In the genomic region with DNA sequence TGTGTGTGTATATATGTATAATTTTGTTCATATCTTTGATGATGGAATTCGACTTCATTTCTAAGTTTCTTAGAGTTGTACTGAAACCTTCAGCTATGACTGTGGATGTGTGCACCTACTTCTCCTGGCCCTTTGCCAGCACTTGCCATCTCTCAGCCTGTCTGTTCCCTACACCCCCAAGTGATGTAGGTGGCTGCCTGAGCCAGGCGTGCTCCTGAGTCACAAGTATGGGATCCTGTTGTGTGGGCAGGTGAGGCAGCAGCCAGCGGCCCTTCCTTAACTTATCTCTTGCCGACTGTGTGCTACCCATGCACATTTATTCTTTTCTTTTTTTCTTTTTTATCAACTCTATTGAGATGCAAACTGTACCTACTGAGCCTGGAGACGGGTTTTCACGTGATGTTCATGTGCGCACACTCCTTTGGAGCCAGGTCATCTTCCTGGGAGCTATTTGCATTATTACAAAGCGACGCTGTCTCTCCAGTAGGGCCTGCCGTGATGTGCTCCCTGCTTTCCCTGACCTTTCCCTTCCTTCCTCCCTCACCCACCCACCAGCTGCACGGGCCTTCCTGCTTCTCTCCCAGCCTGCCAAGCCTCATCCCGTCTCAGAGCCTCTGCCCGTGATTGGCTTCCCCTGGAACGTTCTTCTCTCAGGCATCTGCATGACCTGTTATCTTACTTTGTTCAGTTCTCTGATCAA, we compare ENCODE assay signal across 13 cellular contexts. TPM values are rescaled to one million over a fixed set of nuclear protein-coding genes. Genes with fewer than 3 reads are reported as not detected.
DNase-seq lines count a peak whose midpoint lies in the region; ATAC-seq and TF ChIP-seq lines count a peak whose summit lies in the region.
"Had no signal": no experiment of that assay in that cellular context is flagged by ENCODE, and none has a peak within 500 bp of the region (broad histone marks: within the 10 kb centered on the region; RNA-seq: fewer than 3 reads in every experiment).

No MANE protein-coding gene starts in this region.

- DNase-seq in activated naive CD4-positive, alpha-beta T cell treated with Interleukin-2 at 50 U/mL for 16 hours = peak; percentile 37
- no peak for DNase-seq in activated naive CD4-positive, alpha-beta T cell treated with anti-CD3 and anti-CD28 coated beads, Interleukin-2, amount 10 ng/mL, durations not matched to agents 7 days and 5 days
- DNase-seq in RPMI8226 = peak; percentile 19
- DNase-seq in epithelial cell of esophagus (ENCODE audit: low read depth) = peak; percentile 70
- DNase-seq in stimulated activated CD4-positive, alpha-beta T cell treated with anti-CD3 and anti-CD28 coated beads, Interleukin-4, amount 100 ng/mL, for 48 hours (ENCODE audit: low read depth in 2 of 2) = peak; percentile 34 to 38
- no peak for DNase-seq in psoas muscle
- no peak for DNase-seq in globus pallidus (ENCODE audit: low spot score)
- no peak for DNase-seq in NCI-H748 (lab: John Stamatoyannopoulos, UW; ENCODE audit: unreplicated experiment)
- DNase-seq: NCI-H524, right cardiac atrium had no signal

- H3K36me3 Mint-ChIP-seq in activated naive CD4-positive, alpha-beta T cell treated with anti-CD3 and anti-CD28 coated beads, Interleukin-2, amount 10 ng/mL, durations not matched to agents 7 days and 5 days = no peaks in the 10 kb centered on the region

- no peak overlapping the region for H3K27ac Mint-ChIP-seq in activated naive CD4-positive, alpha-beta T cell treated with anti-CD3 and anti-CD28 coated beads, Interleukin-2, amount 10 ng/mL, durations not matched to agents 7 days and 5 days

- TF ChIP-seq CTCF in epithelial cell of esophagus (IDR thresholded peaks at IDR 0.05; ENCODE audit: insufficient read depth, low read depth, low read length, missing control alignments) (no peak), psoas muscle (IDR thresholded peaks at IDR 0.05) (no peak)

- H3K4me1 Mint-ChIP-seq in activated naive CD4-positive, alpha-beta T cell treated with anti-CD3 and anti-CD28 coated beads, Interleukin-2, amount 10 ng/mL, durations not matched to agents 7 days and 5 days = peaks cover 2% of the 10 kb centered on the region

- CTCF ChIA-PET in activated naive CD4-positive, alpha-beta T cell treated with anti-CD3 and anti-CD28 coated beads, Interleukin-2, amount 10 ng/mL, durations not matched to agents 7 days and 5 days (lab: Charles Lee) = no interaction called here

- ATAC-seq in psoas muscle = no peak

- H3K4me3 Mint-ChIP-seq in activated naive CD4-positive, alpha-beta T cell treated with anti-CD3 and anti-CD28 coated beads, Interleukin-2, amount 10 ng/mL, durations not matched to agents 7 days and 5 days = no peak overlapping the region

- no peaks in the 10 kb centered on the region for H3K36me3 ChIP-seq in psoas muscle (ENCODE audit: insufficient read depth in 1 of 2, low read depth in 1 of 2)

- 63 to 65% (median 63%) methylated on average over 14 of the region's 14 CpGs for WGBS in psoas muscle, 3 donors

- no peaks in the 10 kb centered on the region for H3K9me3 ChIP-seq in psoas muscle

- H3K4me3 ChIP-seq in epithelial cell of esophagus (ENCODE audit: low read length) (no peak overlapping the region), psoas muscle (no peak overlapping the region)
- H3K4me3 ChIP-seq: SK-N-MC had no signal

- H3K27me3 Mint-ChIP-seq in activated naive CD4-positive, alpha-beta T cell treated with anti-CD3 and anti-CD28 coated beads, Interleukin-2, amount 10 ng/mL, durations not matched to agents 7 days and 5 days = peaks cover 37% of the 10 kb centered on the region

- intact Hi-C loops in psoas muscle (cut with DNase I) = no loop called here

- no peaks in the 10 kb centered on the region for H3K4me1 ChIP-seq in psoas muscle

- no peaks in the 10 kb centered on the region for H3K27me3 ChIP-seq in psoas muscle (ENCODE audit: insufficient read depth in 3 of 3, low read length in 2 of 3)

- H3K27ac ChIP-seq in psoas muscle = no peak overlapping the region
- H3K27ac ChIP-seq: C4-2B, SK-N-MC had no signal

- no peaks in the 10 kb centered on the region for H3K9me3 Mint-ChIP-seq in activated naive CD4-positive, alpha-beta T cell treated with anti-CD3 and anti-CD28 coated beads, Interleukin-2, amount 10 ng/mL, durations not matched to agents 7 days and 5 days

RNA-seq across cellular contexts. Expression of gene GALNT11, which starts 31.3 kb away (rescaled TPM):
- total RNA-seq in psoas muscle = 10 to 100 TPM; 11.2 to 20.6 (median 17.6) TPM
- polyA plus RNA-seq in psoas muscle = 10 to 100 TPM; 13.6 to 20.3 (median 14.0) TPM

RNA-seq across cellular contexts. Expression of gene GALNTL5, which starts 37.9 kb away (rescaled TPM):
- total RNA-seq in psoas muscle = not detected
- not detected for polyA plus RNA-seq in psoas muscle
- total RNA-seq: mucosa of gallbladder had no signal
- polyA plus RNA-seq: right cardiac atrium had no signal

Comparison
In these comparisons a context has a peak if more than half of its experiments do, and no peak if none do; other contexts are left out.
1. DNase-seq: peak in activated naive CD4-positive, alpha-beta T cell treated with Interleukin-2 at 50 U/mL for 16 hours (single experiment), RPMI8226 (single experiment), epithelial cell of esophagus (single experiment) and stimulated activated CD4-positive, alpha-beta T cell treated with anti-CD3 and anti-CD28 coated beads, Interleukin-4, amount 100 ng/mL, for 48 hours (2 of 2); none in activated naive CD4-positive, alpha-beta T cell treated with anti-CD3 and anti-CD28 coated beads, Interleukin-2, amount 10 ng/mL, durations not matched to agents 7 days and 5 days (single experiment), psoas muscle (0 of 2), globus pallidus (single experiment) and NCI-H748 (single experiment).